In genomic region chrX:119468186-119468929, GRCh38 we compare ENCODE assay signal across 8 cellular contexts. TPM values are rescaled to one million over a fixed set of nuclear protein-coding genes. Genes with fewer than 3 reads are reported as not detected.
DNase-seq lines count a peak whose midpoint lies in the region; ATAC-seq and TF ChIP-seq lines count a peak whose summit lies in the region.

TSS of gene SLC25A5 (plus strand) at chrX:119468444. CDS start at chrX:119468516, 72 bp downstream.

- BruUV-seq in Panc1 (replicated peaks; lab: Mats Ljungman, UMichigan), result no TSS peak

- H3K9me3 ChIP-seq in Panc1 (ENCODE audit: control insufficient read depth, insufficient read depth, low read depth, low read length) (no peaks in the 10 kb centered on the region), esophagus squamous epithelium (no peaks in the 10 kb centered on the region)

- peak within 1 kb of the TSS; percentile 85 to 99 (median 95) for H3K4me3 Mint-ChIP-seq in IgD-negative memory B cell
- H3K4me3 Mint-ChIP-seq in activated T-cell treated with anti-CD3 and anti-CD28 coated beads, Interleukin-2, amount 50 U/mL, for 72 hours, result peak within 1 kb of the TSS; percentile 94 to 95
- H3K4me3 Mint-ChIP-seq in naive B cell, result peak within 1 kb of the TSS; percentile 86 to 96 (median 92)
- H3K4me3 Mint-ChIP-seq in stimulated activated memory B cell treated with anti-CD40 and anti-IgM and Interleukin-4, amounts not matched to agents 10 μg/mL and 1 μg/mL and 100 μg/mL, for 72 hours, result peak within 1 kb of the TSS; percentile 93

- H3K27ac Mint-ChIP-seq in IgD-negative memory B cell, result peak within 1 kb of the TSS; percentile 96 to 97 (median 96)
- H3K27ac Mint-ChIP-seq in activated T-cell treated with anti-CD3 and anti-CD28 coated beads, Interleukin-2, amount 50 U/mL, for 72 hours, result peak within 1 kb of the TSS; percentile 82
- H3K27ac Mint-ChIP-seq in naive B cell, result peak within 1 kb of the TSS; percentile 91 to 98 (median 97)
- peak within 1 kb of the TSS; percentile 94 for H3K27ac Mint-ChIP-seq in stimulated activated memory B cell treated with anti-CD40 and anti-IgM and Interleukin-4, amounts not matched to agents 10 μg/mL and 1 μg/mL and 100 μg/mL, for 72 hours

- H3K36me3 Mint-ChIP-seq in IgD-negative memory B cell (no peaks in the 10 kb centered on the region), naive B cell (no peaks in the 10 kb centered on the region)
- peaks cover 2 to 9% of the 10 kb centered on the region in 2 donors for H3K36me3 Mint-ChIP-seq in activated T-cell treated with anti-CD3 and anti-CD28 coated beads, Interleukin-2, amount 50 U/mL, for 72 hours (ENCODE audit: insufficient read depth in 2 of 2)
- peaks cover 5% of the 10 kb centered on the region for H3K36me3 Mint-ChIP-seq in stimulated activated memory B cell treated with anti-CD40 and anti-IgM and Interleukin-4, amounts not matched to agents 10 μg/mL and 1 μg/mL and 100 μg/mL, for 72 hours

- TF ChIP-seq CTCF in Panc1 (IDR thresholded peaks at IDR 0.05) (no peak), esophagus squamous epithelium (IDR thresholded peaks at IDR 0.05) (peak in 1 of 6 experiments; percentile 3)

- in situ Hi-C loops in Panc1 (cut with HindIII; ENCODE audit: low pct_unique_long_range_greater_than_20kb, low sequenced_read_pairs), result no loop called here

- H3K4me1 ChIP-seq in Panc1 (ENCODE audit: control insufficient read depth, insufficient read depth, low read length) (peaks cover 17% of the 10 kb centered on the region), esophagus squamous epithelium (peaks cover 0 to 14% (median 0%) of the 10 kb centered on the region in 3 donors)

- TF ChIP-seq POLR2A in esophagus squamous epithelium (IDR thresholded peaks at IDR 0.05), result peak in 3 of 4 donors; percentile 36 to 86 (median 84)

- H3K36me3 ChIP-seq in Panc1 (ENCODE audit: control insufficient read depth, insufficient read depth, low read length) (peaks cover 16% of the 10 kb centered on the region), esophagus squamous epithelium (peaks cover 0 to 22% (median 0%) of the 10 kb centered on the region in 3 donors)

- H3K27ac ChIP-seq in Panc1 (ENCODE audit: low read length) (peak within 1 kb of the TSS; percentile 90), esophagus squamous epithelium (peak within 1 kb of the TSS; percentile 96 to 98 (median 97))

- CTCF ChIA-PET in Panc1 (lab: Charles Lee), result interaction anchor here (1.3 kb wide), 1 partner anchor 10 kb away, joined by 3 read pairs; no protein-coding TSS in a partner anchor

- H3K27me3 ChIP-seq in Panc1 (ENCODE audit: control insufficient read depth, insufficient read depth, low read length), result no peaks in the 10 kb centered on the region
- H3K27me3 ChIP-seq in esophagus squamous epithelium, result no peaks in the 10 kb centered on the region

- 0 to 47% methylated on average over 1 to 14 of the region's 64 CpGs for WGBS in esophagus squamous epithelium, 2 donors

- H3K4me3 ChIP-seq in Panc1 (ENCODE audit: low read depth in 2 of 2, low read length in 2 of 2) (peak within 1 kb of the TSS; percentile 92 to 96), esophagus squamous epithelium (peak within 1 kb of the TSS; percentile 71 to 85 (median 77))

- POLR2A ChIA-PET in Panc1 (lab: Charles Lee), result interaction anchor here (0.6 to 0.9 kb wide), 2 partner anchors 10 to 157 kb away, joined by 3 to 4 read pairs; no protein-coding TSS in a partner anchor

- H3K4me1 Mint-ChIP-seq in IgD-negative memory B cell, result peaks cover 6 to 10% (median 6%) of the 10 kb centered on the region in 3 donors
- peaks cover 13% of the 10 kb centered on the region for H3K4me1 Mint-ChIP-seq in activated T-cell treated with anti-CD3 and anti-CD28 coated beads, Interleukin-2, amount 50 U/mL, for 72 hours (ENCODE audit: low read depth)
- H3K4me1 Mint-ChIP-seq in naive B cell, result peaks cover 5 to 11% (median 11%) of the 10 kb centered on the region in 3 donors
- H3K4me1 Mint-ChIP-seq in stimulated activated memory B cell treated with anti-CD40 and anti-IgM and Interleukin-4, amounts not matched to agents 10 μg/mL and 1 μg/mL and 100 μg/mL, for 72 hours, result peaks cover 15% of the 10 kb centered on the region

- peak; percentile 83 for ATAC-seq in GM21529 (IDR thresholded peaks at IDR 0.05; ENCODE audit: unreplicated experiment)
- ATAC-seq in Panc1, result peak; percentile 97
- ATAC-seq in activated T-cell treated with anti-CD3 and anti-CD28 coated beads, Interleukin-2, amount 50 U/mL, for 72 hours (replicated peaks in 1 of 2), result peak; percentile 91
- ATAC-seq in naive B cell (ENCODE audit: low read depth in 2 of 2), result peak; percentile 80 to 81
- ATAC-seq in stimulated activated memory B cell treated with anti-CD40 and anti-IgM and Interleukin-4, amounts not matched to agents 10 μg/mL and 1 μg/mL and 100 μg/mL, for 72 hours, result peak; percentile 97

- DNase-seq in DMS153 (lab: John Stamatoyannopoulos, UW), result peak; percentile 75
- no peak for DNase-seq in Panc1 (ENCODE audit: low read depth, low spot score)
- peak; percentile 86 to 87 for DNase-seq in activated T-cell treated with anti-CD3 and anti-CD28 coated beads, Interleukin-2, amount 50 U/mL, for 72 hours
- DNase-seq in esophagus squamous epithelium (lab: John Stamatoyannopoulos, UW), result peak; percentile 21
- DNase-seq in naive B cell, result peak; percentile 83

- H3K9me3 Mint-ChIP-seq in IgD-negative memory B cell, result no peaks in the 10 kb centered on the region
- no peaks in the 10 kb centered on the region for H3K9me3 Mint-ChIP-seq in activated T-cell treated with anti-CD3 and anti-CD28 coated beads, Interleukin-2, amount 50 U/mL, for 72 hours
- no peaks in the 10 kb centered on the region for H3K9me3 Mint-ChIP-seq in naive B cell
- H3K9me3 Mint-ChIP-seq in stimulated activated memory B cell treated with anti-CD40 and anti-IgM and Interleukin-4, amounts not matched to agents 10 μg/mL and 1 μg/mL and 100 μg/mL, for 72 hours, result no peaks in the 10 kb centered on the region

- H3K27me3 Mint-ChIP-seq in IgD-negative memory B cell (no peaks in the 10 kb centered on the region), naive B cell (no peaks in the 10 kb centered on the region)
- peaks cover 11% of the 10 kb centered on the region for H3K27me3 Mint-ChIP-seq in activated T-cell treated with anti-CD3 and anti-CD28 coated beads, Interleukin-2, amount 50 U/mL, for 72 hours (ENCODE audit: low read depth)
- H3K27me3 Mint-ChIP-seq in stimulated activated memory B cell treated with anti-CD40 and anti-IgM and Interleukin-4, amounts not matched to agents 10 μg/mL and 1 μg/mL and 100 μg/mL, for 72 hours, result no peaks in the 10 kb centered on the region

- intact Hi-C loops in Panc1 (cut with micrococcal nuclease; ENCODE audit: unreplicated experiment) (no loop called here), esophagus squamous epithelium (cut with DNase I) (no loop called here)

RNA-seq across cellular contexts. Expression of gene SLC25A5, which starts in this region (rescaled TPM):
- polyA plus RNA-seq in IgD-negative memory B cell (298 TPM), naive B cell (ENCODE audit: low read depth in 6 of 6) (100 to 1,000 TPM; 309 to 601 (median 346) TPM)
- total RNA-seq in Panc1 (2021; ENCODE audit: unreplicated experiment) (709 TPM), esophagus squamous epithelium (100 to 1,000 TPM; 427 to 606 (median 480) TPM)
- polyA plus RNA-seq in Panc1 (2012; ENCODE audit: insufficient read length), result 805 TPM
- 100 to 1,000 TPM; 487 to 558 TPM for total RNA-seq in activated T-cell treated with anti-CD3 and anti-CD28 coated beads, Interleukin-2, amount 50 U/mL, for 72 hours
